17 cellular contexts compared by ENCODE assay signal in the genomic region with DNA sequence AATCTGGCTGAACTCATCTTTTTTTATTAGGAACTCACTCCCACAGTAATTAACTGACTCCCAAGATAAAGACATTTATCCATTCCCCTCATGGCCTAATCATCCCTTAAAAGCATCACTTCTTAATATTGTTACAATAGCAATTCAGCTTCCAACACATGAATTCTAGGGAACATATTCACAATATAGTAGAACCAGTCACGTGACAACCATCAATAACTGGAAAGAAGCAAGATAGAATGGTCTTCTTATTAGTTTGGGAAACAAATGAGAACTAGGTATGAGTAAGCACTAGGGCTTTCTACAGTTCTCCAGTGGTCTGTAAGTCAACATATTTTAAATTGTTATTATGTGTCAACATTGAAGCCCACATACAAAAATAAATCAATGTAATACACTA.
DNase-seq lines count a peak whose midpoint lies in the region; ATAC-seq, FAIRE-seq and TF ChIP-seq lines count a peak whose summit lies in the region.
"Had no signal": no experiment of that assay in that cellular context is flagged by ENCODE, and none has a peak within 500 bp of the region (broad histone marks: within the 10 kb centered on the region; RNA-seq: fewer than 3 reads in every experiment).

No MANE protein-coding gene starts in this region.

- H3K79me1 ChIP-seq in H1 (ENCODE audit: low read depth, low read length): no peaks in the 10 kb centered on the region
- H3K79me1 ChIP-seq in neuronal stem cell (ENCODE audit: low read depth, low read length): no peaks in the 10 kb centered on the region

- H2BK15ac ChIP-seq in H1 (ENCODE audit: low read length): no peak overlapping the region
- no peak overlapping the region for H2BK15ac ChIP-seq in neuronal stem cell (ENCODE audit: low read length)

- H3K9ac ChIP-seq in ES-I3 (ENCODE audit: low read depth, low read length) (peak overlapping the region; percentile 29; the same call in 1 of the 2 replicates), HUES6 (ENCODE audit: low read length) (peak overlapping the region; percentile 92), H1 (replicated peaks in 1 of 4; ENCODE audit: extremely low read depth in 1 of 4, low read depth in 3 of 4, low read length in 3 of 4) (no peak overlapping the region), iPS-20b (ENCODE audit: low read depth, low read length) (peak overlapping the region; percentile 61), neuronal stem cell (ENCODE audit: low read depth, low read length, poor library complexity) (no peak overlapping the region)
- H3K9ac ChIP-seq: BLaER1, GM23248 had no signal

- H4K91ac ChIP-seq in H1 (replicated peaks; ENCODE audit: insufficient read length, low read length) (no peak overlapping the region), neuronal stem cell (ENCODE audit: low read depth, low read length, poor library complexity) (no peak overlapping the region)

- H2BK20ac ChIP-seq in H1 (ENCODE audit: low read length): no peak overlapping the region

- H4K5ac ChIP-seq in H1 (ENCODE audit: insufficient read length, low read depth, low read length): peak overlapping the region; percentile 91

- no peak for ATAC-seq in HG03175 (IDR thresholded peaks at IDR 0.05; ENCODE audit: unreplicated experiment)

- WGBS in H1 (ENCODE audit: extremely low coverage in 1 of 2, insufficient coverage in 1 of 2, insufficient read length in 1 of 2, insufficient replicate concordance in 2 of 2, low coverage in 1 of 2, low lambda C conversion rate in 2 of 2, missing lambda C conversion rate in 1 of 2), 2 experiments: 60% methylated on average over 1 of the region's 1 CpG; no CpG with 5 or more reads in 1 of the 2 experiments
- WGBS in neuronal stem cell (ENCODE audit: extremely low coverage in 2 of 2, insufficient read length in 2 of 2, insufficient replicate concordance in 1 of 2), 2 donors: no CpG with 5 or more reads among the region's 1 CpG

- H3K4ac ChIP-seq in H1 (replicated peaks; ENCODE audit: insufficient read length, low read depth, low read length) (no peak overlapping the region), neuronal stem cell (ENCODE audit: low read length) (no peak overlapping the region)

- H3K27ac ChIP-seq in HUES6 (ENCODE audit: low read depth, low read length) (peak overlapping the region; percentile 98), H1 (ENCODE audit: low read depth, low read length) (no peak overlapping the region), iPS-20b (ENCODE audit: low read length) (peak overlapping the region; percentile 56), neuronal stem cell (replicated peaks; ENCODE audit: low read length) (no peak overlapping the region)
- H3K27ac ChIP-seq: BLaER1, GM23248 had no signal

- H3K4me2 ChIP-seq in H1 (ENCODE audit: insufficient read depth in 1 of 2, low read depth in 2 of 2, low read length in 2 of 2) (no peak overlapping the region; a peak in 1 of 4 replicates), neuronal stem cell (ENCODE audit: insufficient read depth, low read length, poor library complexity, severe bottlenecking) (no peak overlapping the region)
- H3K4me2 ChIP-seq: BLaER1 had no signal

- no peak overlapping the region for H2BK5ac ChIP-seq in H1 (ENCODE audit: low read depth, low read length)
- no peak overlapping the region for H2BK5ac ChIP-seq in neuronal stem cell (ENCODE audit: low read length)

- CTCF ChIA-PET in H1 (lab: Charles Lee; ENCODE audit: partially characterized antibody): no interaction called here

- TF ChIP-seq RAD21 in H1 (IDR thresholded peaks at IDR 0.05 in 1 of 2, conservative IDR thresholded peaks at IDR 0.05 in 1 of 2; ENCODE audit: low read depth in 2 of 2, low read length in 2 of 2): no peak

- no peak for DNase-seq in H1 (ENCODE audit: low read depth in 1 of 2, low spot score in 2 of 2)
- no peak for DNase-seq in neuronal stem cell (ENCODE audit: low spot score)
- DNase-seq in NOMO-1 treated with DMSO at 0.1 percent for 48 hours (lab: John Stamatoyannopoulos, UW; ENCODE audit: unreplicated experiment): no peak
- DNase-seq: 8988T; AML-193; Caco-2; CD8-positive, alpha-beta memory T cell; DMS53; GM23248 had no signal

- no peak overlapping the region for H3K23ac ChIP-seq in H1 (ENCODE audit: insufficient read length)
- no peak overlapping the region for H3K23ac ChIP-seq in neuronal stem cell (ENCODE audit: low read depth, low read length, poor library complexity)

- TF ChIP-seq EP300 in H1 (IDR thresholded peaks at IDR 0.05; ENCODE audit: borderline replicate concordance in 1 of 2, low read depth in 2 of 2, low read length in 2 of 2): no peak

- H3K18ac ChIP-seq in H1 (ENCODE audit: extremely low read depth, low read length) (no peak overlapping the region; the same call in 1 of the 2 replicates), neuronal stem cell (ENCODE audit: low read length) (no peak overlapping the region)

- no peak for FAIRE-seq in H1 (lab: Jason Lieb, UNC)
- FAIRE-seq: GM12891, HTR-8/SVneo had no signal

- H4K8ac ChIP-seq in H1 (ENCODE audit: extremely low read depth, insufficient read depth, low read length) (no peak overlapping the region), neuronal stem cell (ENCODE audit: low read depth, low read length) (no peak overlapping the region)

- H3K4me1 ChIP-seq in ES-I3 (ENCODE audit: insufficient read depth, low read length) (peaks cover 11% of the 10 kb centered on the region), HUES6 (ENCODE audit: control insufficient read depth, insufficient read depth, low read length) (peaks cover 17% of the 10 kb centered on the region), H1 (replicated peaks in 1 of 4; ENCODE audit: control insufficient read depth in 3 of 4, insufficient read depth in 4 of 4, low read length in 3 of 4) (no peaks in the 10 kb centered on the region; a peak in 1 of 7 replicates), iPS-20b (ENCODE audit: insufficient read depth, low read length) (peaks cover 7% of the 10 kb centered on the region; the same call in 1 of the 2 replicates), neuronal stem cell (ENCODE audit: control insufficient read depth in 2 of 2, insufficient read depth in 1 of 2, low read depth in 1 of 2, low read length in 2 of 2) (no peaks in the 10 kb centered on the region)
- H3K4me1 ChIP-seq: BLaER1, Caco-2, HAP-1 had no signal

- H3K27me3 ChIP-seq in HUES6 (ENCODE audit: control insufficient read depth, insufficient read depth, low read length) (no peaks in the 10 kb centered on the region), H1 (replicated peaks in 1 of 4; ENCODE audit: control insufficient read depth in 3 of 4, extremely low read depth in 1 of 4, insufficient read depth in 3 of 4, low read length in 3 of 4) (no peaks in the 10 kb centered on the region), iPS-20b (ENCODE audit: insufficient read depth, low read length) (no peaks in the 10 kb centered on the region), neuronal stem cell (ENCODE audit: control insufficient read depth in 3 of 3, insufficient read depth in 3 of 3, low read depth in 1 of 3, low read length in 3 of 3) (no peaks in the 10 kb centered on the region)

- peak overlapping the region; percentile 72 for H2BK120ac ChIP-seq in H1 (replicated peaks; ENCODE audit: low read depth, low read length)
- no peak overlapping the region for H2BK120ac ChIP-seq in neuronal stem cell (ENCODE audit: low read depth, low read length)

- no peak for TF ChIP-seq CTCF in H1 (IDR thresholded peaks at IDR 0.05; ENCODE audit: control extremely low read depth in 1 of 3, insufficient read depth in 1 of 3, low read depth in 1 of 3, low read length in 3 of 3)

- no peak for TF ChIP-seq POLR2A in H1 (IDR thresholded peaks at IDR 0.05; ENCODE audit: control extremely low read depth in 1 of 2, low read depth in 2 of 2, low read length in 2 of 2)

- H2AFZ ChIP-seq in H1 (ENCODE audit: low read length): no peak overlapping the region
- H2AFZ ChIP-seq in neuronal stem cell (ENCODE audit: low read length): no peak overlapping the region
- H2AFZ ChIP-seq: GM23248 had no signal

- H3K36me3 ChIP-seq in ES-I3 (ENCODE audit: insufficient read depth, low read length) (0 out of 2 replicates have a peak, but pooled peaks cover 2% of the 10 kb centered on the region), HUES6 (ENCODE audit: control insufficient read depth, insufficient read depth, low read length) (peaks cover 20% of the 10 kb centered on the region), H1 (ENCODE audit: control insufficient read depth in 2 of 4, insufficient read depth in 4 of 4, low read length in 3 of 4) (peaks cover 0 to 11% (median 0%) of the 10 kb centered on the region in 4 experiments; a peak in 1 of 8 replicates), iPS-20b (ENCODE audit: insufficient read depth, low read depth, low read length) (no peaks in the 10 kb centered on the region; the same call in 1 of the 2 replicates), neuronal stem cell (replicated peaks in 1 of 2; ENCODE audit: control insufficient read depth in 2 of 2, insufficient read depth in 2 of 2, low read length in 2 of 2) (no peaks in the 10 kb centered on the region)
- H3K36me3 ChIP-seq: BLaER1, HAP-1 had no signal

- POLR2A ChIA-PET in H1 (lab: Charles Lee; ENCODE audit: partially characterized antibody): interaction anchor here (0.6 kb wide), 1 partner anchor 75 kb away, joined by 3 read pairs; no protein-coding TSS in a partner anchor

- peaks cover 9% of the 10 kb centered on the region for H3K9me3 ChIP-seq in ES-I3 (ENCODE audit: control insufficient read depth, insufficient read depth, low read length)
- H3K9me3 ChIP-seq in HUES6 (ENCODE audit: control insufficient read depth, insufficient read depth, low read depth, low read length): peaks cover 19% of the 10 kb centered on the region; the same call in 1 of the 2 replicates
- H3K9me3 ChIP-seq in H1 (ENCODE audit: insufficient read depth in 2 of 2, low read depth in 1 of 2, low read length in 1 of 2): no peaks in the 10 kb centered on the region; a peak in 1 of 4 replicates
- H3K9me3 ChIP-seq in iPS-20b (ENCODE audit: insufficient read depth, low read depth, low read length): no peaks in the 10 kb centered on the region
- H3K9me3 ChIP-seq in neuronal stem cell (replicated peaks in 1 of 2; ENCODE audit: control insufficient read depth in 2 of 2, insufficient read depth in 1 of 2, low read depth in 1 of 2, low read length in 2 of 2): no peaks in the 10 kb centered on the region
- H3K9me3 ChIP-seq: BLaER1, Caco-2, HAP-1 had no signal

- no peaks in the 10 kb centered on the region for H3K79me2 ChIP-seq in H1 (ENCODE audit: control insufficient read depth in 1 of 2, insufficient read depth in 2 of 2, low read length in 2 of 2)

- H3K56ac ChIP-seq in H1 (replicated peaks; ENCODE audit: insufficient read length, low read depth, low read length): no peak overlapping the region

- H3K4me3 ChIP-seq in HUES6 (ENCODE audit: low read depth, low read length) (peak overlapping the region; percentile 15; the same call in 1 of the 2 replicates), H1 (ENCODE audit: extremely low read depth in 1 of 4, insufficient read depth in 2 of 4, low read depth in 3 of 4, low read length in 4 of 4) (no peak overlapping the region), iPS-20b (ENCODE audit: low read length) (0 out of 2 replicates have a peak overlapping the region, but pooled peaks have one; percentile 9), neuronal stem cell (ENCODE audit: low read length in 2 of 2) (no peak overlapping the region)
- H3K4me3 ChIP-seq: BLaER1, GM23248, HAP-1 had no signal

- H3K14ac ChIP-seq in H1 (ENCODE audit: insufficient read length): no peak overlapping the region
- H3K14ac ChIP-seq in neuronal stem cell (ENCODE audit: low read length): no peak overlapping the region

- H2BK12ac ChIP-seq in H1 (ENCODE audit: low read depth, low read length) (no peak overlapping the region), neuronal stem cell (ENCODE audit: low read length) (no peak overlapping the region)

- H2AK5ac ChIP-seq in H1 (ENCODE audit: low read depth, low read length) (no peak overlapping the region), neuronal stem cell (ENCODE audit: low read depth, low read length) (no peak overlapping the region)

- no peaks in the 10 kb centered on the region for H3K23me2 ChIP-seq in H1 (ENCODE audit: low read depth, low read length)

- no peaks in the 10 kb centered on the region for H4K20me1 ChIP-seq in H1 (replicated peaks in 1 of 2; ENCODE audit: control insufficient read depth in 1 of 2, insufficient read depth in 2 of 2, low read length in 2 of 2)
- H4K20me1 ChIP-seq: BLaER1 had no signal

Comparison
In these comparisons a context has a peak if more than half of its experiments do, and no peak if none do; other contexts are left out.
1. H3K9ac ChIP-seq: peak in ES-I3 (single experiment), HUES6 (single experiment) and iPS-20b (single experiment); none in H1 (0 of 4) and neuronal stem cell (single experiment).
2. H3K27ac ChIP-seq: peak in HUES6 (single experiment) and iPS-20b (single experiment); none in H1 (single experiment) and neuronal stem cell (single experiment).
3. H3K4me3 ChIP-seq: peak in HUES6 (single experiment) and iPS-20b (single experiment); none in H1 (0 of 4) and neuronal stem cell (0 of 2).